In the genomic region with DNA sequence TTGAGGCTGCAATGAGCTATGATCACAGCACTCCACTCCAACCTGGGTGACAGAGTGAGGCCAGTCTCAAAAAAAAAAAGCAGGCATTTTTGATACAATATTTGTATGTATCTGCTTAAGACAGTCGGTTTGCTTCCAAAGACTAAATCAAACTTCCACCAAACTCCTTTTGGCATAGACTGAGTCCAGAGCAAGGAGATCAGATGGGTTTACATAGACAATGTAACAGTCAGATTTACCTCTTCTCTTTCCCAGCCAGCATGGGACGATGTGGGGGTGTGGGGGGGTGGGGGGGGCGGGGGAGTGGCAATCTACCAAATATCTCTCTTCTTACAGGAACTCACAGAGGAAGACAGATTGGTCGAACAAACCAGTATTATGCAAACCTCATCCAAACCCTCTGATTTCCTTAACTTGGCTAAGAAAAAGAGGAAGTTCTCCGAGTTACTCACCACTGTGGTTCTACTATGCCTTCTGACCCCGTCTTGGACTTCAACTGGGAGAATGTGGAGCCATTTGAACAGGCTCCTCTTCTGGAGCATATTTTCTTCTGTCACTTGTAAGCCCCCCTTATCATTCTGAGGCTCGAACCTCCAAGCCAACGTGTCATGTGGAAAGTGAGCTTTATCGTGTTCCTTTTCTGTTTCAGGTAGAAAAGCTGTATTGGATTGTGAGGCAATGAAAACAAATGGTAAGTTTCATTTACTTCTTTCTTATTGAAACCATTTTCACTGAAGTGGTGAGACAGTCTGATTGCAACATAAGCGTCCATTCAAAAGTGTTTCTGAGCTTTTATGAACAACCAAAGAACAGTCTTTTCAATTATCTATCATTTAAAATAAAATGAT, we compare ENCODE assay signal across 1 cellular context.
TF ChIP-seq lines count a peak whose summit lies in the region.

TSS of gene MILR1 (plus strand) at position 451 of the 848 bp plus-strand sequence. CDS start at position 505, 54 bp downstream.

TF ChIP-seq in K562, 482 proteins besides CTCF, POLR2A, EP300 and RAD21 (continued from another document and continues in another):
- TF ChIP-seq NCOR1 (IDR thresholded peaks at IDR 0.05) (no peak), E2F3 (CRISPR knock-in tag; IDR thresholded peaks at IDR 0.05) (no peak), BHLHE40 (IDR thresholded peaks at IDR 0.05; ENCODE audit: low read length) (no peak), MAFF (IDR thresholded peaks at IDR 0.05; ENCODE audit: low read length) (no peak), ZBTB26 (CRISPR knock-in tag; IDR thresholded peaks at IDR 0.05) (no peak), YY1 (IDR thresholded peaks at IDR 0.05; ENCODE audit: borderline replicate concordance in 1 of 3, control insufficient read depth in 1 of 3, extremely low read depth in 1 of 3, insufficient read depth in 3 of 3, insufficient read length in 1 of 3, insufficient replicate concordance in 2 of 3, low read depth in 1 of 3, low read length in 2 of 3) (peak in 1 of 3 experiments; percentile 58), PRMT5 (CRISPR knock-in tag; IDR thresholded peaks at IDR 0.05) (no peak), ZNF586 (CRISPR knock-in tag; conservative IDR thresholded peaks at IDR 0.05) (no peak), ELK1 (CRISPR knock-in tag; IDR thresholded peaks at IDR 0.05) (no peak), MTF1 (CRISPR knock-in tag; IDR thresholded peaks at IDR 0.05; ENCODE audit: borderline replicate concordance) (no peak), ARID2 (IDR thresholded peaks at IDR 0.05) (no peak), CCNT2 (IDR thresholded peaks at IDR 0.05; ENCODE audit: borderline replicate concordance, extremely low read depth, insufficient read length, low read depth, low read length) (peak; percentile 37), NFIC (IDR thresholded peaks at IDR 0.05) (no peak), TAL1 (IDR thresholded peaks at IDR 0.05) (no peak), ZNF224 (CRISPR knock-in tag; IDR thresholded peaks at IDR 0.05) (no peak), POLR2H (tag; IDR thresholded peaks at IDR 0.05; ENCODE audit: low read depth) (peak; percentile 92), MYC (IDR thresholded peaks at IDR 0.05; ENCODE audit: low read depth, low read length) (peak; percentile 42), MYC (CRISPR knock-in tag; IDR thresholded peaks at IDR 0.05; ENCODE audit: borderline replicate concordance, low read depth) (no peak), ZNF175 (CRISPR knock-in tag; IDR thresholded peaks at IDR 0.05; ENCODE audit: low read depth) (peak; percentile 68), NCOA6 (IDR thresholded peaks at IDR 0.05) (0 out of 2 replicates have a peak, but pooled peaks have one; percentile 38), NFE2 (IDR thresholded peaks at IDR 0.05; ENCODE audit: low read depth) (peak; percentile 32), SMAD4 (CRISPR knock-in tag; conservative IDR thresholded peaks at IDR 0.05) (no peak), HDAC2 (IDR thresholded peaks at IDR 0.05) (0 out of 2 replicates have a peak, but pooled peaks have one; percentile 53), ZNF316 (IDR thresholded peaks at IDR 0.05) (no peak), MCM2 (IDR thresholded peaks at IDR 0.05; ENCODE audit: low read depth) (no peak), ZNF197 (CRISPR knock-in tag; IDR thresholded peaks at IDR 0.05; ENCODE audit: low read depth) (0 out of 2 replicates have a peak, but pooled peaks have one; percentile 70), HMBOX1 (IDR thresholded peaks at IDR 0.05) (peak; percentile 96), SIN3B (IDR thresholded peaks at IDR 0.05; ENCODE audit: low read depth) (no peak), CTCFL (IDR thresholded peaks at IDR 0.05; ENCODE audit: borderline replicate concordance, insufficient read depth, low read depth, low read length, poor library complexity, severe bottlenecking) (no peak), ZFX (CRISPR knock-in tag; IDR thresholded peaks at IDR 0.05) (0 out of 2 replicates have a peak, but pooled peaks have one; percentile 16), ELF4 (CRISPR knock-in tag; IDR thresholded peaks at IDR 0.05) (no peak), JUN (IDR thresholded peaks at IDR 0.05; ENCODE audit: borderline replicate concordance, low read depth, low read length) (peak; percentile 85), JUN (CRISPR knock-in tag; IDR thresholded peaks at IDR 0.05; ENCODE audit: borderline replicate concordance) (no peak), ELF1 (tag; IDR thresholded peaks at IDR 0.05) (0 out of 2 replicates have a peak, but pooled peaks have one; percentile 49)
- TF ChIP-seq, protein P1, sequence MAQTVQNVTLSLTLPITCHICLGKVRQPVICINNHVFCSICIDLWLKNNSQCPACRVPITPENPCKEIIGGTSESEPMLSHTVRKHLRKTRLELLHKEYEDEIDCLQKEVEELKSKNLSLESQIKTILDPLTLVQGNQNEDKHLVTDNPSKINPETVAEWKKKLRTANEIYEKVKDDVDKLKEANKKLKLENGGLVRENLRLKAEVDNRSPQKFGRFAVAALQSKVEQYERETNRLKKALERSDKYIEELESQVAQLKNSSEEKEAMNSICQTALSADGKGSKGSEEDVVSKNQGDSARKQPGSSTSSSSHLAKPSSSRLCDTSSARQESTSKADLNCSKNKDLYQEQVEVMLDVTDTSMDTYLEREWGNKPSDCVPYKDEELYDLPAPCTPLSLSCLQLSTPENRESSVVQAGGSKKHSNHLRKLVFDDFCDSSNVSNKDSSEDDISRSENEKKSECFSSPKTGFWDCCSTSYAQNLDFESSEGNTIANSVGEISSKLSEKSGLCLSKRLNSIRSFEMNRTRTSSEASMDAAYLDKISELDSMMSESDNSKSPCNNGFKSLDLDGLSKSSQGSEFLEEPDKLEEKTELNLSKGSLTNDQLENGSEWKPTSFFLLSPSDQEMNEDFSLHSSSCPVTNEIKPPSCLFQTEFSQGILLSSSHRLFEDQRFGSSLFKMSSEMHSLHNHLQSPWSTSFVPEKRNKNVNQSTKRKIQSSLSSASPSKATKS (CRISPR knock-in tag; IDR thresholded peaks at IDR 0.05), result no peak
- TF ChIP-seq, protein P2, sequence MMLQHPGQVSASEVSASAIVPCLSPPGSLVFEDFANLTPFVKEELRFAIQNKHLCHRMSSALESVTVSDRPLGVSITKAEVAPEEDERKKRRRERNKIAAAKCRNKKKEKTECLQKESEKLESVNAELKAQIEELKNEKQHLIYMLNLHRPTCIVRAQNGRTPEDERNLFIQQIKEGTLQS (IDR thresholded peaks at IDR 0.05), result peak; percentile 83
- TF ChIP-seq, protein P2 (CRISPR knock-in tag; conservative IDR thresholded peaks at IDR 0.05), result no peak
- TF ChIP-seq, protein P3, sequence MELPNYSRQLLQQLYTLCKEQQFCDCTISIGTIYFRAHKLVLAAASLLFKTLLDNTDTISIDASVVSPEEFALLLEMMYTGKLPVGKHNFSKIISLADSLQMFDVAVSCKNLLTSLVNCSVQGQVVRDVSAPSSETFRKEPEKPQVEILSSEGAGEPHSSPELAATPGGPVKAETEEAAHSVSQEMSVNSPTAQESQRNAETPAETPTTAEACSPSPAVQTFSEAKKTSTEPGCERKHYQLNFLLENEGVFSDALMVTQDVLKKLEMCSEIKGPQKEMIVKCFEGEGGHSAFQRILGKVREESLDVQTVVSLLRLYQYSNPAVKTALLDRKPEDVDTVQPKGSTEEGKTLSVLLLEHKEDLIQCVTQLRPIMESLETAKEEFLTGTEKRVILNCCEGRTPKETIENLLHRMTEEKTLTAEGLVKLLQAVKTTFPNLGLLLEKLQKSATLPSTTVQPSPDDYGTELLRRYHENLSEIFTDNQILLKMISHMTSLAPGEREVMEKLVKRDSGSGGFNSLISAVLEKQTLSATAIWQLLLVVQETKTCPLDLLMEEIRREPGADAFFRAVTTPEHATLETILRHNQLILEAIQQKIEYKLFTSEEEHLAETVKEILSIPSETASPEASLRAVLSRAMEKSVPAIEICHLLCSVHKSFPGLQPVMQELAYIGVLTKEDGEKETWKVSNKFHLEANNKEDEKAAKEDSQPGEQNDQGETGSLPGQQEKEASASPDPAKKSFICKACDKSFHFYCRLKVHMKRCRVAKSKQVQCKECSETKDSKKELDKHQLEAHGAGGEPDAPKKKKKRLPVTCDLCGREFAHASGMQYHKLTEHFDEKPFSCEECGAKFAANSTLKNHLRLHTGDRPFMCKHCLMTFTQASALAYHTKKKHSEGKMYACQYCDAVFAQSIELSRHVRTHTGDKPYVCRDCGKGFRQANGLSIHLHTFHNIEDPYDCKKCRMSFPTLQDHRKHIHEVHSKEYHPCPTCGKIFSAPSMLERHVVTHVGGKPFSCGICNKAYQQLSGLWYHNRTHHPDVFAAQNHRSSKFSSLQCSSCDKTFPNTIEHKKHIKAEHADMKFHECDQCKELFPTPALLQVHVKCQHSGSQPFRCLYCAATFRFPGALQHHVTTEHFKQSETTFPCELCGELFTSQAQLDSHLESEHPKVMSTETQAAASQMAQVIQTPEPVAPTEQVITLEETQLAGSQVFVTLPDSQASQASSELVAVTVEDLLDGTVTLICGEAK (IDR thresholded peaks at IDR 0.05), result peak; percentile 52
- TF ChIP-seq, protein P3 (CRISPR knock-in tag; IDR thresholded peaks at IDR 0.05), result no peak
- TF ChIP-seq, protein P4, sequence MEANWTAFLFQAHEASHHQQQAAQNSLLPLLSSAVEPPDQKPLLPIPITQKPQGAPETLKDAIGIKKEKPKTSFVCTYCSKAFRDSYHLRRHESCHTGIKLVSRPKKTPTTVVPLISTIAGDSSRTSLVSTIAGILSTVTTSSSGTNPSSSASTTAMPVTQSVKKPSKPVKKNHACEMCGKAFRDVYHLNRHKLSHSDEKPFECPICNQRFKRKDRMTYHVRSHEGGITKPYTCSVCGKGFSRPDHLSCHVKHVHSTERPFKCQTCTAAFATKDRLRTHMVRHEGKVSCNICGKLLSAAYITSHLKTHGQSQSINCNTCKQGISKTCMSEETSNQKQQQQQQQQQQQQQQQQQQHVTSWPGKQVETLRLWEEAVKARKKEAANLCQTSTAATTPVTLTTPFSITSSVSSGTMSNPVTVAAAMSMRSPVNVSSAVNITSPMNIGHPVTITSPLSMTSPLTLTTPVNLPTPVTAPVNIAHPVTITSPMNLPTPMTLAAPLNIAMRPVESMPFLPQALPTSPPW (CRISPR knock-in tag; IDR thresholded peaks at IDR 0.05), result peak; percentile 96
